Comparison of ENCODE assay signal across 11 cellular contexts in the genomic region with DNA sequence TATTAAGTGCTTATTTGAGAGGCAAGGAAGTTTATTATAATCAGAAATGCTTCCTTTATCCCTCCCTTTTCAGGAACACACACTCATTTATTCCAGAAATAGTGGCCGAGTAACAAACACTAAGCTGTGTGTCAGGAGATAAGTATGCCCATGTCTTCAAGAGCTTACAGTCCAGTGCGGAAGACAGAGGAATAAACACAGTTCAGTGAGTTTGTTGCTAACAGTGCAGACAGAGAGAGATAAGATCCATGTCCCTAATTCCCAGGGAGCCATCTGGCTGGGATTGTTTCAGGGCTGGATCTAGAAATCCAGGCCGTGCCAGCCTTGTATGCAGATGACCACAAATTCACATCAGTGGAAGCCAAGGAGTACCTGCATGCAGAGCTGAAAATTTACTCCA.
A peak's percentile ranks its signal among the peaks of the same experiment; 100 is the strongest.
DNase-seq lines count a peak whose midpoint lies in the region; ATAC-seq and TF ChIP-seq lines count a peak whose summit lies in the region.
"Had no signal": no experiment of that assay in that cellular context is flagged by ENCODE, and none has a peak within 500 bp of the region (broad histone marks: within the 10 kb centered on the region; RNA-seq: fewer than 3 reads in every experiment).

No MANE protein-coding gene starts in this region.

- DNase-seq in BE2C (peak; percentile 62), SK-N-SH (peak; percentile 82), fibroblast of villous mesenchyme (ENCODE audit: low read depth) (peak; percentile 97), amygdala (lab: John Stamatoyannopoulos, UW) (no peak), AML-193 (lab: John Stamatoyannopoulos, UW) (no peak)
- DNase-seq: activated effector memory CD4-positive, alpha-beta T cell treated with Interleukin-2 at 50 U/mL for 16 hours; naive B cell; stimulated activated CD4-positive, alpha-beta T cell treated with anti-CD3 and anti-CD28 coated beads, Interleukin-2, amount 100 ng/mL, for 48 hours had no signal

- POLR2A ChIA-PET in SK-N-SH (lab: Yijun Ruan, JAX), result no interaction called here

- peaks cover 11% of the 10 kb centered on the region; the same call in 1 of the 2 replicates for H3K79me2 ChIP-seq in SK-N-SH (ENCODE audit: insufficient read depth)

- H3K4me3 ChIP-seq in BE2C (ENCODE audit: low read depth, low read length) (no peak overlapping the region), SK-N-SH (ENCODE audit: low read depth in 2 of 2, low read length in 1 of 2) (no peak overlapping the region), fibroblast of villous mesenchyme (ENCODE audit: low read depth, low read length) (no peak overlapping the region), neutrophil (ENCODE audit: low read depth in 1 of 2, low read length in 1 of 2) (peak overlapping the region in 1 of 2 experiments; percentile 55)

- TF ChIP-seq CTCF in BE2C (IDR thresholded peaks at IDR 0.05; ENCODE audit: low read depth, low read length), result no peak
- no peak for TF ChIP-seq CTCF in SK-N-SH (IDR thresholded peaks at IDR 0.05)
- no peak for TF ChIP-seq CTCF in fibroblast of villous mesenchyme (IDR thresholded peaks at IDR 0.05; ENCODE audit: insufficient read depth, low read depth, low read length)
- TF ChIP-seq CTCF in neutrophil (IDR thresholded peaks at IDR 0.05), result no peak

- H3K9me3 ChIP-seq in BE2C, result no peaks in the 10 kb centered on the region
- H3K9me3 ChIP-seq in SK-N-SH, result no peaks in the 10 kb centered on the region
- H3K9me3 ChIP-seq in neutrophil, result no peaks in the 10 kb centered on the region

- H3K27me3 ChIP-seq in BE2C (no peaks in the 10 kb centered on the region), SK-N-SH (ENCODE audit: insufficient read depth) (no peaks in the 10 kb centered on the region), neutrophil (no peaks in the 10 kb centered on the region)

- peak overlapping the region; percentile 66 for H3K9ac ChIP-seq in SK-N-SH

- H3K4me1 ChIP-seq in BE2C, result peaks cover 18% of the 10 kb centered on the region
- peaks cover 40 to 69% of the 10 kb centered on the region in 2 experiments for H3K4me1 ChIP-seq in SK-N-SH (ENCODE audit: control insufficient read depth in 1 of 2, insufficient read depth in 2 of 2, low read depth in 1 of 2, low read length in 1 of 2)
- peaks cover 59 to 71% of the 10 kb centered on the region in 2 experiments for H3K4me1 ChIP-seq in neutrophil (ENCODE audit: control insufficient read depth in 1 of 2, insufficient read depth in 1 of 2, low read depth in 1 of 2, low read length in 1 of 2)

- H3K36me3 ChIP-seq in BE2C (no peaks in the 10 kb centered on the region), SK-N-SH (replicated peaks in 1 of 2; ENCODE audit: control insufficient read depth in 1 of 2, insufficient read depth in 2 of 2, low read length in 1 of 2) (peaks cover 27 to 45% of the 10 kb centered on the region in 2 experiments), neutrophil (no peaks in the 10 kb centered on the region)

- CTCF ChIA-PET in SK-N-SH (lab: Yijun Ruan, JAX), result interaction anchor here (0.9 to 5.9 kb wide), 4 partner anchors 16 to 152 kb away, joined by 3 to 27 read pairs (median 3); no protein-coding TSS in a partner anchor

- no peak; the same call in 1 of the 2 replicates for TF ChIP-seq RAD21 in SK-N-SH (IDR thresholded peaks at IDR 0.05; ENCODE audit: low read length)

- H3F3A ChIP-seq in SK-N-SH (replicated peaks; ENCODE audit: insufficient read depth), result peaks cover 43% of the 10 kb centered on the region

- peak overlapping the region; percentile 43 for H3K4me2 ChIP-seq in SK-N-SH

- no peaks in the 10 kb centered on the region for H4K20me1 ChIP-seq in SK-N-SH (ENCODE audit: insufficient read depth)

- 15% methylated on average over 2 of the region's 3 CpGs for WGBS in SK-N-SH (ENCODE audit: low lambda C conversion rate)

- TF ChIP-seq EP300 in SK-N-SH (IDR thresholded peaks at IDR 0.05; ENCODE audit: borderline replicate concordance in 1 of 2, low read depth in 1 of 2, low read length in 1 of 2), result peak; percentile 56 to 83; a peak in 2 of 4 replicates

- H3K9me2 ChIP-seq in SK-N-SH, result no peaks in the 10 kb centered on the region

- peak overlapping the region; percentile 97 to 98 for H3K27ac ChIP-seq in SK-N-SH (ENCODE audit: low read depth in 2 of 2, low read length in 1 of 2)
- H3K27ac ChIP-seq in neutrophil, result peak overlapping the region; percentile 82

- ATAC-seq in HG03442 (IDR thresholded peaks at IDR 0.05; ENCODE audit: unreplicated experiment), result no peak
- no peak for ATAC-seq in GM18868 (IDR thresholded peaks at IDR 0.05; ENCODE audit: unreplicated experiment)

- no peak overlapping the region for H2AFZ ChIP-seq in SK-N-SH (ENCODE audit: low read depth)

TF ChIP-seq in SK-N-SH, 30 proteins besides CTCF, POLR2A, EP300 and RAD21 (continues in another document):
- TF ChIP-seq FOXJ3 (CRISPR knock-in tag; IDR thresholded peaks at IDR 0.05) (peak; percentile 88), EZH2phosphoT487 (IDR thresholded peaks at IDR 0.05; ENCODE audit: borderline replicate concordance, low read depth) (no peak), ELF1 (IDR thresholded peaks at IDR 0.05) (0 out of 2 replicates have a peak, but pooled peaks have one; percentile 29), RFX5 (IDR thresholded peaks at IDR 0.05; ENCODE audit: low read length) (no peak), SIN3A (IDR thresholded peaks at IDR 0.05; ENCODE audit: borderline replicate concordance, low read depth, low read length) (no peak), POLR2AphosphoS5 (IDR thresholded peaks at IDR 0.05; ENCODE audit: low read depth, low read length) (0 out of 2 replicates have a peak, but pooled peaks have one; percentile 25), JUND (IDR thresholded peaks at IDR 0.05) (no peak), NFIC (IDR thresholded peaks at IDR 0.05; ENCODE audit: borderline replicate concordance) (peak; percentile 41; the same call in 1 of the 2 replicates), GABPA (IDR thresholded peaks at IDR 0.05; ENCODE audit: low read depth) (no peak), TCF12 (IDR thresholded peaks at IDR 0.05) (peak; percentile 90), RCOR1 (IDR thresholded peaks at IDR 0.05; ENCODE audit: low read length) (peak; percentile 94), GATA2 (CRISPR knock-in tag; IDR thresholded peaks at IDR 0.05) (peak; percentile 97)
- TF ChIP-seq, protein P1, sequence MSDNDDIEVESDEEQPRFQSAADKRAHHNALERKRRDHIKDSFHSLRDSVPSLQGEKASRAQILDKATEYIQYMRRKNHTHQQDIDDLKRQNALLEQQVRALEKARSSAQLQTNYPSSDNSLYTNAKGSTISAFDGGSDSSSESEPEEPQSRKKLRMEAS (IDR thresholded peaks at IDR 0.05; ENCODE audit: low read depth), result peak; percentile 55; the same call in 1 of the 2 replicates
- TF ChIP-seq, protein P2, sequence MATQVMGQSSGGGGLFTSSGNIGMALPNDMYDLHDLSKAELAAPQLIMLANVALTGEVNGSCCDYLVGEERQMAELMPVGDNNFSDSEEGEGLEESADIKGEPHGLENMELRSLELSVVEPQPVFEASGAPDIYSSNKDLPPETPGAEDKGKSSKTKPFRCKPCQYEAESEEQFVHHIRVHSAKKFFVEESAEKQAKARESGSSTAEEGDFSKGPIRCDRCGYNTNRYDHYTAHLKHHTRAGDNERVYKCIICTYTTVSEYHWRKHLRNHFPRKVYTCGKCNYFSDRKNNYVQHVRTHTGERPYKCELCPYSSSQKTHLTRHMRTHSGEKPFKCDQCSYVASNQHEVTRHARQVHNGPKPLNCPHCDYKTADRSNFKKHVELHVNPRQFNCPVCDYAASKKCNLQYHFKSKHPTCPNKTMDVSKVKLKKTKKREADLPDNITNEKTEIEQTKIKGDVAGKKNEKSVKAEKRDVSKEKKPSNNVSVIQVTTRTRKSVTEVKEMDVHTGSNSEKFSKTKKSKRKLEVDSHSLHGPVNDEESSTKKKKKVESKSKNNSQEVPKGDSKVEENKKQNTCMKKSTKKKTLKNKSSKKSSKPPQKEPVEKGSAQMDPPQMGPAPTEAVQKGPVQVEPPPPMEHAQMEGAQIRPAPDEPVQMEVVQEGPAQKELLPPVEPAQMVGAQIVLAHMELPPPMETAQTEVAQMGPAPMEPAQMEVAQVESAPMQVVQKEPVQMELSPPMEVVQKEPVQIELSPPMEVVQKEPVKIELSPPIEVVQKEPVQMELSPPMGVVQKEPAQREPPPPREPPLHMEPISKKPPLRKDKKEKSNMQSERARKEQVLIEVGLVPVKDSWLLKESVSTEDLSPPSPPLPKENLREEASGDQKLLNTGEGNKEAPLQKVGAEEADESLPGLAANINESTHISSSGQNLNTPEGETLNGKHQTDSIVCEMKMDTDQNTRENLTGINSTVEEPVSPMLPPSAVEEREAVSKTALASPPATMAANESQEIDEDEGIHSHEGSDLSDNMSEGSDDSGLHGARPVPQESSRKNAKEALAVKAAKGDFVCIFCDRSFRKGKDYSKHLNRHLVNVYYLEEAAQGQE (IDR thresholded peaks at IDR 0.05; ENCODE audit: low read depth, low read length), result peak; percentile 62; the same call in 1 of the 2 replicates
- TF ChIP-seq, protein P3, sequence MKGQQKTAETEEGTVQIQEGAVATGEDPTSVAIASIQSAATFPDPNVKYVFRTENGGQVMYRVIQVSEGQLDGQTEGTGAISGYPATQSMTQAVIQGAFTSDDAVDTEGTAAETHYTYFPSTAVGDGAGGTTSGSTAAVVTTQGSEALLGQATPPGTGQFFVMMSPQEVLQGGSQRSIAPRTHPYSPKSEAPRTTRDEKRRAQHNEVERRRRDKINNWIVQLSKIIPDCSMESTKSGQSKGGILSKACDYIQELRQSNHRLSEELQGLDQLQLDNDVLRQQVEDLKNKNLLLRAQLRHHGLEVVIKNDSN (IDR thresholded peaks at IDR 0.05; ENCODE audit: borderline replicate concordance, low read depth), result no peak
- TF ChIP-seq, protein P4, sequence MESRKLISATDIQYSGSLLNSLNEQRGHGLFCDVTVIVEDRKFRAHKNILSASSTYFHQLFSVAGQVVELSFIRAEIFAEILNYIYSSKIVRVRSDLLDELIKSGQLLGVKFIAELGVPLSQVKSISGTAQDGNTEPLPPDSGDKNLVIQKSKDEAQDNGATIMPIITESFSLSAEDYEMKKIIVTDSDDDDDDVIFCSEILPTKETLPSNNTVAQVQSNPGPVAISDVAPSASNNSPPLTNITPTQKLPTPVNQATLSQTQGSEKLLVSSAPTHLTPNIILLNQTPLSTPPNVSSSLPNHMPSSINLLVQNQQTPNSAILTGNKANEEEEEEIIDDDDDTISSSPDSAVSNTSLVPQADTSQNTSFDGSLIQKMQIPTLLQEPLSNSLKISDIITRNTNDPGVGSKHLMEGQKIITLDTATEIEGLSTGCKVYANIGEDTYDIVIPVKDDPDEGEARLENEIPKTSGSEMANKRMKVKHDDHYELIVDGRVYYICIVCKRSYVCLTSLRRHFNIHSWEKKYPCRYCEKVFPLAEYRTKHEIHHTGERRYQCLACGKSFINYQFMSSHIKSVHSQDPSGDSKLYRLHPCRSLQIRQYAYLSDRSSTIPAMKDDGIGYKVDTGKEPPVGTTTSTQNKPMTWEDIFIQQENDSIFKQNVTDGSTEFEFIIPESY (IDR thresholded peaks at IDR 0.05; ENCODE audit: borderline replicate concordance, low read depth), result no peak

Comparison
In these comparisons a context has a peak if more than half of its experiments do, and no peak if none do; other contexts are left out.
1. DNase-seq: peak in BE2C (single experiment), SK-N-SH (single experiment) and fibroblast of villous mesenchyme (single experiment); none in amygdala (0 of 56) and AML-193 (0 of 2).